19 cellular contexts compared by ENCODE assay signal in the genomic region with DNA sequence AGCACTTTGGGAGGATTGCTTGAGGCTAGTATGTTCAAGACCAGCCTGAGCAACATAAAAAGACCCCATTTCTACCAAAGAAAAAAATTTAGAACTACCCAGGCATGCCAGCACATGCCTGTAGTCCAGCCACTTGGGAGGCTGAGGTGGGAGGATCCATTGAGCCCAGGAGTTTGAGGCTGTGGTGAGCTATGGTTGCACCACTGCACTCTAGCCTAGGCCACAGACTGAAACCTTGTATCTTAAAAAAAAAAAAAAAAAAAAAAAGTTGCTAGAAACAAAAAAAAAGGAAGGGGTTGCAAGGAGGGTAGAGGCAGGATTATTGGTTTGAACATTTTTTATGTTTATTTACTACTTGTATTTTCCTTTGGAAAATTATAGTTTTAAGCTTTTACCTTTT. TPM values are rescaled to one million over a fixed set of nuclear protein-coding genes. Genes with fewer than 3 reads are reported as not detected.
DNase-seq lines count a peak whose midpoint lies in the region; ATAC-seq and TF ChIP-seq lines count a peak whose summit lies in the region.
"Had no signal": no experiment of that assay in that cellular context is flagged by ENCODE, and none has a peak within 500 bp of the region (broad histone marks: within the 10 kb centered on the region; RNA-seq: fewer than 3 reads in every experiment).

No MANE protein-coding gene starts in this region.

- H3K27ac ChIP-seq in MM.1S (ENCODE audit: low read length): peak overlapping the region; percentile 91; the same call in 1 of the 2 replicates
- H3K27ac ChIP-seq: BLaER1 treated with 17β-estradiol and CSF1 and Interleukin-3, amounts not matched to agents 10 nM and 100 nM; SK-N-MC had no signal

- peaks cover 33% of the 10 kb centered on the region for H3F3A ChIP-seq in MM.1S (ENCODE audit: insufficient read depth, low read length)

- intact Hi-C loops in activated CD8-positive, alpha-beta T cell treated with anti-CD3 and anti-CD28 coated beads for 36 hours (cut with micrococcal nuclease): no loop called here

- no peak overlapping the region for H3K4me3 Mint-ChIP-seq in activated CD8-positive, alpha-beta T cell treated with anti-CD3 and anti-CD28 coated beads for 36 hours
- H3K4me3 Mint-ChIP-seq in activated CD8-positive, alpha-beta T cell treated with anti-CD3 and anti-CD28 coated beads, Interleukin-2, amount 10 ng/mL, durations not matched to agents 7 days and 5 days: no peak overlapping the region
- no peak overlapping the region for H3K4me3 Mint-ChIP-seq in T-helper 17 cell
- H3K4me3 Mint-ChIP-seq in memory B cell: no peak overlapping the region
- H3K4me3 Mint-ChIP-seq: CD8-positive, alpha-beta memory T cell had no signal

- H3K9ac ChIP-seq in MM.1S (ENCODE audit: low read length): peak overlapping the region; percentile 99; the same call in 1 of the 2 replicates
- H3K9ac ChIP-seq: BLaER1 treated with 17β-estradiol and CSF1 and Interleukin-3, amounts not matched to agents 10 nM and 100 nM had no signal

- peaks cover 43% of the 10 kb centered on the region for H4K20me1 ChIP-seq in MM.1S (ENCODE audit: insufficient read depth, low read length)

- no peaks in the 10 kb centered on the region for H3K27me3 Mint-ChIP-seq in activated CD8-positive, alpha-beta T cell treated with anti-CD3 and anti-CD28 coated beads for 36 hours
- no peaks in the 10 kb centered on the region for H3K27me3 Mint-ChIP-seq in activated CD8-positive, alpha-beta T cell treated with anti-CD3 and anti-CD28 coated beads, Interleukin-2, amount 10 ng/mL, durations not matched to agents 7 days and 5 days (ENCODE audit: low read depth)
- H3K27me3 Mint-ChIP-seq in T-helper 17 cell (no peaks in the 10 kb centered on the region), memory B cell (no peaks in the 10 kb centered on the region)
- H3K27me3 Mint-ChIP-seq: CD8-positive, alpha-beta memory T cell had no signal

- peak overlapping the region; percentile 78 for H3K27ac Mint-ChIP-seq in activated CD8-positive, alpha-beta T cell treated with anti-CD3 and anti-CD28 coated beads for 36 hours
- no peak overlapping the region for H3K27ac Mint-ChIP-seq in activated CD8-positive, alpha-beta T cell treated with anti-CD3 and anti-CD28 coated beads, Interleukin-2, amount 10 ng/mL, durations not matched to agents 7 days and 5 days
- H3K27ac Mint-ChIP-seq in T-helper 17 cell (peak overlapping the region; percentile 51), memory B cell (peak overlapping the region; percentile 100)

- no peaks in the 10 kb centered on the region for H3K9me3 ChIP-seq in MM.1S (replicated peaks; ENCODE audit: insufficient read depth, low read length)
- no peaks in the 10 kb centered on the region for H3K9me3 ChIP-seq in T-helper 17 cell (ENCODE audit: control insufficient read depth, low read length, poor library complexity, severe bottlenecking)
- H3K9me3 ChIP-seq: BLaER1 treated with 17β-estradiol and CSF1 and Interleukin-3, amounts not matched to agents 10 nM and 100 nM had no signal

- peaks cover 12% of the 10 kb centered on the region; the same call in 1 of the 2 replicates for H3K36me3 ChIP-seq in MM.1S (replicated peaks; ENCODE audit: insufficient read depth, low read length)

- no peak overlapping the region for H2AFZ ChIP-seq in MM.1S (ENCODE audit: low read length)

- POLR2A ChIA-PET in activated CD8-positive, alpha-beta T cell treated with anti-CD3 and anti-CD28 coated beads for 36 hours (lab: Charles Lee): no interaction called here
- POLR2A ChIA-PET in activated CD8-positive, alpha-beta T cell treated with anti-CD3 and anti-CD28 coated beads, Interleukin-2, amount 10 ng/mL, durations not matched to agents 7 days and 5 days (lab: Charles Lee): interaction anchor here (0.6 kb wide), 1 partner anchor 64 kb away, joined by 3 read pairs; no protein-coding TSS in a partner anchor

- peak overlapping the region; percentile 67 for H3K4me2 ChIP-seq in MM.1S (ENCODE audit: low read depth, low read length)

- no peak for DNase-seq in activated CD8-positive, alpha-beta T cell treated with anti-CD3 and anti-CD28 coated beads for 36 hours
- no peak for DNase-seq in activated CD8-positive, alpha-beta T cell treated with anti-CD3 and anti-CD28 coated beads, Interleukin-2, amount 10 ng/mL, durations not matched to agents 7 days and 5 days
- DNase-seq in MM.1S (no peak), T-helper 17 cell (no peak), memory B cell (ENCODE audit: low spot score in 2 of 2) (no peak), NCI-H2196 (lab: John Stamatoyannopoulos, UW; ENCODE audit: unreplicated experiment) (no peak)
- DNase-seq: CD8-positive, alpha-beta memory T cell; DMS79; GOT3; NCI-H1694; NCI-H2081 treated with DMSO at 0.1 percent for 48 hours; NCI-H226; NCI-H526; NK-92 treated with Interleukin-12 subunit alpha and Interleukin-12 subunit beta, amount 100 ng/mL, for 24 hours; Right ventricle myocardium superior had no signal

- no peak for TF ChIP-seq CTCF in activated CD8-positive, alpha-beta T cell treated with anti-CD3 and anti-CD28 coated beads for 36 hours (IDR thresholded peaks at IDR 0.05)
- no peak for TF ChIP-seq CTCF in MM.1S (IDR thresholded peaks at IDR 0.05; ENCODE audit: low read length)

- H3K9me2 ChIP-seq in MM.1S (replicated peaks; ENCODE audit: insufficient read depth, low read length): no peaks in the 10 kb centered on the region

- no peaks in the 10 kb centered on the region for H3K27me3 ChIP-seq in MM.1S (replicated peaks; ENCODE audit: insufficient read depth, low read length)
- H3K27me3 ChIP-seq: BLaER1 treated with 17β-estradiol and CSF1 and Interleukin-3, amounts not matched to agents 10 nM and 100 nM had no signal

- ATAC-seq in activated CD8-positive, alpha-beta T cell treated with anti-CD3 and anti-CD28 coated beads for 36 hours: no peak
- ATAC-seq in activated CD8-positive, alpha-beta T cell treated with anti-CD3 and anti-CD28 coated beads, Interleukin-2, amount 10 ng/mL, durations not matched to agents 7 days and 5 days: no peak
- ATAC-seq in T-helper 17 cell (no peak), memory B cell (ENCODE audit: low read depth) (no peak), HG02571 (IDR thresholded peaks at IDR 0.05; ENCODE audit: unreplicated experiment) (no peak)
- ATAC-seq: HCT116 had no signal

- peaks cover 34% of the 10 kb centered on the region for H3K4me1 ChIP-seq in MM.1S (ENCODE audit: low read length)

- CTCF ChIA-PET in activated CD8-positive, alpha-beta T cell treated with anti-CD3 and anti-CD28 coated beads for 36 hours (lab: Charles Lee): no interaction called here
- CTCF ChIA-PET in activated CD8-positive, alpha-beta T cell treated with anti-CD3 and anti-CD28 coated beads, Interleukin-2, amount 10 ng/mL, durations not matched to agents 7 days and 5 days (lab: Charles Lee): interaction anchor here (0.8 kb wide), 1 partner anchor 74 kb away, joined by 3 read pairs; no protein-coding TSS in a partner anchor

- H3K9me3 Mint-ChIP-seq in activated CD8-positive, alpha-beta T cell treated with anti-CD3 and anti-CD28 coated beads for 36 hours: no peaks in the 10 kb centered on the region
- no peaks in the 10 kb centered on the region for H3K9me3 Mint-ChIP-seq in activated CD8-positive, alpha-beta T cell treated with anti-CD3 and anti-CD28 coated beads, Interleukin-2, amount 10 ng/mL, durations not matched to agents 7 days and 5 days (ENCODE audit: insufficient read depth)
- no peaks in the 10 kb centered on the region for H3K9me3 Mint-ChIP-seq in memory B cell
- H3K9me3 Mint-ChIP-seq: CD8-positive, alpha-beta memory T cell had no signal

- H3K79me2 ChIP-seq in MM.1S (ENCODE audit: low read length): peaks cover 99% of the 10 kb centered on the region

- H3K36me3 Mint-ChIP-seq in activated CD8-positive, alpha-beta T cell treated with anti-CD3 and anti-CD28 coated beads for 36 hours (ENCODE audit: low read depth): peaks cover 5% of the 10 kb centered on the region
- H3K36me3 Mint-ChIP-seq in activated CD8-positive, alpha-beta T cell treated with anti-CD3 and anti-CD28 coated beads, Interleukin-2, amount 10 ng/mL, durations not matched to agents 7 days and 5 days (ENCODE audit: low read depth): no peaks in the 10 kb centered on the region
- H3K36me3 Mint-ChIP-seq in T-helper 17 cell (ENCODE audit: low read depth) (peaks cover 6% of the 10 kb centered on the region), memory B cell (peaks cover 12% of the 10 kb centered on the region)

- peaks cover 68% of the 10 kb centered on the region for H3K4me1 Mint-ChIP-seq in activated CD8-positive, alpha-beta T cell treated with anti-CD3 and anti-CD28 coated beads for 36 hours (ENCODE audit: low read depth)
- peaks cover 51% of the 10 kb centered on the region for H3K4me1 Mint-ChIP-seq in activated CD8-positive, alpha-beta T cell treated with anti-CD3 and anti-CD28 coated beads, Interleukin-2, amount 10 ng/mL, durations not matched to agents 7 days and 5 days (ENCODE audit: low read depth)
- H3K4me1 Mint-ChIP-seq in T-helper 17 cell: peaks cover 64% of the 10 kb centered on the region
- H3K4me1 Mint-ChIP-seq in memory B cell: peaks cover 54% of the 10 kb centered on the region

- peak overlapping the region; percentile 98; the same call in 1 of the 2 replicates for H3K4me3 ChIP-seq in MM.1S (ENCODE audit: low read length)
- H3K4me3 ChIP-seq: BLaER1 treated with 17β-estradiol and CSF1 and Interleukin-3, amounts not matched to agents 10 nM and 100 nM; SK-N-MC had no signal

RNA-seq across cellular contexts. Expression of a gene that starts 4.8 kb away (rescaled TPM):
- total RNA-seq in activated CD8-positive, alpha-beta T cell treated with anti-CD3 and anti-CD28 coated beads for 36 hours: 10 to 100 TPM; 45.7 to 48.8 TPM
- 10 to 100 TPM; 49.0 to 52.5 TPM for total RNA-seq in activated CD8-positive, alpha-beta T cell treated with anti-CD3 and anti-CD28 coated beads, Interleukin-2, amount 10 ng/mL, durations not matched to agents 7 days and 5 days
- 10 to 100 TPM; 77.7 to 78.9 TPM for total RNA-seq in T-helper 17 cell
